In genomic region chr9:104836235-104836634, GRCh38 we compare ENCODE assay signal across 10 cellular contexts.
A peak's percentile ranks its signal among the peaks of the same experiment; 100 is the strongest.
DNase-seq lines count a peak whose midpoint lies in the region; ATAC-seq, FAIRE-seq and TF ChIP-seq lines count a peak whose summit lies in the region.
"Had no signal": no experiment of that assay in that cellular context is flagged by ENCODE, and none has a peak within 500 bp of the region (broad histone marks: within the 10 kb centered on the region; RNA-seq: fewer than 3 reads in every experiment).

No MANE protein-coding gene starts in this region.

- TF ChIP-seq CTCF in osteocyte (IDR thresholded peaks at IDR 0.05) (no peak), lower leg skin (IDR thresholded peaks at IDR 0.05) (no peak)

- no peak overlapping the region for H3K4me3 ChIP-seq in lower leg skin (ENCODE audit: low read depth, poor library complexity, severe bottlenecking)
- H3K4me3 ChIP-seq: MG63, uterus had no signal

- H3K27ac Mint-ChIP-seq in osteocyte (ENCODE audit: unreplicated experiment), result no peak overlapping the region

- no peaks in the 10 kb centered on the region for H3K27me3 Mint-ChIP-seq in osteocyte (ENCODE audit: unreplicated experiment)

- H3K9me3 Mint-ChIP-seq in osteocyte (ENCODE audit: unreplicated experiment), result no peaks in the 10 kb centered on the region

- DNase-seq in LHCN-M2 (ENCODE audit: low read depth) (peak; percentile 11), SK-N-DZ (ENCODE audit: low spot score) (peak; percentile 42), amniotic stem cell (lab: John Stamatoyannopoulos, UW) (no peak), osteocyte (ENCODE audit: extremely low spot score, unreplicated experiment) (no peak), lower leg skin (ENCODE audit: low spot score in 2 of 2) (no peak), activated T-cell treated with anti-CD3 and anti-CD28 coated beads for 4 hours (no peak)
- DNase-seq: MG63, uterus had no signal

- H3K4me3 Mint-ChIP-seq in osteocyte (ENCODE audit: unreplicated experiment), result no peak overlapping the region

- intact Hi-C loops in lower leg skin (cut with DNase I; ENCODE audit: low total_unique reads), result no loop called here

- FAIRE-seq in islet of Langerhans (lab: Jason Lieb, UNC), result peak; percentile 51

- H3K4me1 Mint-ChIP-seq in osteocyte (ENCODE audit: unreplicated experiment), result peaks cover 18% of the 10 kb centered on the region

- no peak for TF ChIP-seq POLR2A in lower leg skin (IDR thresholded peaks at IDR 0.05)

- peaks cover 83% of the 10 kb centered on the region for H3K36me3 Mint-ChIP-seq in osteocyte (ENCODE audit: unreplicated experiment)

- ATAC-seq in GM18909 (IDR thresholded peaks at IDR 0.05; ENCODE audit: poor library complexity, unreplicated experiment), result peak; percentile 75

- WGBS in lower leg skin, 2 donors, result 82 to 95% methylated on average over 1 of the region's 1 CpG

Comparison
In these comparisons a context has a peak if more than half of its experiments do, and no peak if none do; other contexts are left out.
1. DNase-seq: peak in LHCN-M2 (single experiment) and SK-N-DZ (single experiment); none in amniotic stem cell (single experiment), osteocyte (single experiment), lower leg skin (0 of 2) and activated T-cell treated with anti-CD3 and anti-CD28 coated beads for 4 hours (single experiment).